8 cellular contexts compared by ENCODE assay signal in the genomic region with DNA sequence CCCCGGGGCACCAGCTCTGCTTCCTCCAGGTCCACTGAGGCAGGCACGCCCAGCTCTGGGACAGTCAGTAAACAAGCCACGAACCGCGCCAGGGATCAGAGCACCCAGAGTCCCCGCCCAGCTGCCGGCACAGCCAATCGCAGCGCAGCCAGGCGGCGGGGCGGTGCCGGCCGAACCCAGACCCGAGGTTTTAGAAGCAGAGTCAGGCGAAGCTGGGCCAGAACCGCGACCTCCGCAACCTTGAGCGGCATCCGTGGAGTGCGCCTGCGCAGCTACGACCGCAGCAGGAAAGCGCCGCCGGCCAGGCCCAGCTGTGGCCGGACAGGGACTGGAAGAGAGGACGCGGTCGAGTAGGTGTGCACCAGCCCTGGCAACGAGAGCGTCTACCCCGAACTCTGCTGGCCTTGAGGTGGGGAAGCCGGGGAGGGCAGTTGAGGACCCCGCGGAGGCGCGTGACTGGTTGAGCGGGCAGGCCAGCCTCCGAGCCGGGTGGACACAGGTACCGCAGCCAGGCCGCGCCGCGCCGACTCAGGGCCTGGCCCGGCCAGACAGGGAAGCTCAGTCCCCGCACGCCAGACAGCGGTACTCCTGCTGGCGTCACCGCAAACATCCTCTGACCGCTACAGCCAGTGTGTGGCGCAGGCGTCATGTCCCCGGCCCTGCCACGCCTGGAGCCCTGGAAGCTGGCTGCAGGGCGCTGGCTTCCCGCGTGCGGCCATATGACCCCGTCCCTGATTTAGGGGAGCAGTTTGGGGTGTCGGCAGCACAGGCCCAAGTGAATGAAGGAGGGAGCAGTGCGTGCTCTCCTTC. TPM values are rescaled to one million over a fixed set of nuclear protein-coding genes. Genes with fewer than 3 reads are reported as not detected.
DNase-seq lines count a peak whose midpoint lies in the region; ATAC-seq and TF ChIP-seq lines count a peak whose summit lies in the region.

A gene (plus strand): TSS at position 220 of the 810 bp plus-strand sequence. CDS start 1,485 bp downstream, outside the sequence.

- peaks cover 16% of the 10 kb centered on the region for H3K27me3 ChIP-seq in HUES64 (ENCODE audit: insufficient read depth, low read length)
- no peaks in the 10 kb centered on the region for H3K27me3 ChIP-seq in cardiac muscle cell
- no peaks in the 10 kb centered on the region for H3K27me3 ChIP-seq in thyroid gland

- H3K4me3 ChIP-seq in HUES64 (ENCODE audit: low read length), result peak within 1 kb of the TSS; percentile 73
- peak within 1 kb of the TSS; percentile 42 for H3K4me3 ChIP-seq in cardiac muscle cell
- peak within 1 kb of the TSS; percentile 1 to 72 (median 58) for H3K4me3 ChIP-seq in thyroid gland (replicated peaks in 1 of 3)

- peak in 1 of 2 donors; percentile 96 for TF ChIP-seq POLR2A in thyroid gland (IDR thresholded peaks at IDR 0.05)

- H3K27ac ChIP-seq in HUES64 (ENCODE audit: low read depth, low read length), result peak within 1 kb of the TSS; percentile 63; the same call in 1 of the 2 replicates
- H3K27ac ChIP-seq in cardiac muscle cell, result peak within 1 kb of the TSS; percentile 77
- peak within 1 kb of the TSS; percentile 86 to 96 (median 93) for H3K27ac ChIP-seq in thyroid gland

- H3K4me1 ChIP-seq in HUES64 (ENCODE audit: insufficient read depth, low read length) (no peaks in the 10 kb centered on the region), cardiac muscle cell (ENCODE audit: low read depth) (no peaks in the 10 kb centered on the region), thyroid gland (peaks cover 12 to 16% of the 10 kb centered on the region in 2 donors)

- 1% methylated on average over 67 of the region's 67 CpGs for WGBS in HUES64
- WGBS in thyroid gland, 2 donors, result 0 to 1% methylated on average over 13 to 36 of the region's 67 CpGs

- no peak for ATAC-seq in HG03439 (IDR thresholded peaks at IDR 0.05; ENCODE audit: unreplicated experiment)

- H3K36me3 ChIP-seq in HUES64 (ENCODE audit: insufficient read depth, low read length), result peaks cover 4% of the 10 kb centered on the region; the same call in 1 of the 2 replicates
- H3K36me3 ChIP-seq in cardiac muscle cell, result peaks cover 17% of the 10 kb centered on the region
- peaks cover 15 to 20% of the 10 kb centered on the region in 2 donors for H3K36me3 ChIP-seq in thyroid gland

- TF ChIP-seq CTCF in cardiac muscle cell (IDR thresholded peaks at IDR 0.05; ENCODE audit: low read depth, low read length) (peak; percentile 21), thyroid gland (IDR thresholded peaks at IDR 0.05) (peak in 3 of 6 experiments; percentile 11 to 30 (median 24))

- DNase-seq in COLO668 (lab: John Stamatoyannopoulos, UW; ENCODE audit: unreplicated experiment) (peak; percentile 66), SW 1271 (lab: John Stamatoyannopoulos, UW) (peak; percentile 76 to 90), amygdala (lab: John Stamatoyannopoulos, UW) (peak; percentile 53 to 96 (median 88)), cardiac muscle cell (ENCODE audit: low read depth in 1 of 2, low spot score in 1 of 2) (peak; percentile 85 to 93), occipital lobe (lab: John Stamatoyannopoulos, UW) (peak; percentile 93), thyroid gland (peak; percentile 93)

- H3K9ac ChIP-seq in HUES64 (ENCODE audit: low read depth, low read length), result peak within 1 kb of the TSS; percentile 73

- H3K9me3 ChIP-seq in HUES64 (ENCODE audit: insufficient read depth, low read depth, low read length) (no peaks in the 10 kb centered on the region), cardiac muscle cell (ENCODE audit: low read depth) (no peaks in the 10 kb centered on the region), thyroid gland (no peaks in the 10 kb centered on the region)

- intact Hi-C loops in thyroid gland (cut with DNase I), result no loop called here

RNA-seq across cellular contexts. Expression of the gene that starts here (rescaled TPM):
- 27.2 TPM for polyA plus RNA-seq in HUES64 (2013, experiment 1 of 2)
- polyA plus RNA-seq in HUES64 (2013, experiment 2 of 2), result 32.1 TPM
- 87.9 and 97.0 TPM in 2 replicates for total RNA-seq in cardiac muscle cell
- 125 and 137 TPM in 2 replicates for polyA plus RNA-seq in cardiac muscle cell
- 40.4 TPM for total RNA-seq in occipital lobe
- 100 to 1,000 TPM in 3 of 4 donors, 10 to 100 TPM in 1; 62.0 to 172 (median 112) TPM for total RNA-seq in thyroid gland
